ENCODE assay signal across 8 cellular contexts in the genomic region with DNA sequence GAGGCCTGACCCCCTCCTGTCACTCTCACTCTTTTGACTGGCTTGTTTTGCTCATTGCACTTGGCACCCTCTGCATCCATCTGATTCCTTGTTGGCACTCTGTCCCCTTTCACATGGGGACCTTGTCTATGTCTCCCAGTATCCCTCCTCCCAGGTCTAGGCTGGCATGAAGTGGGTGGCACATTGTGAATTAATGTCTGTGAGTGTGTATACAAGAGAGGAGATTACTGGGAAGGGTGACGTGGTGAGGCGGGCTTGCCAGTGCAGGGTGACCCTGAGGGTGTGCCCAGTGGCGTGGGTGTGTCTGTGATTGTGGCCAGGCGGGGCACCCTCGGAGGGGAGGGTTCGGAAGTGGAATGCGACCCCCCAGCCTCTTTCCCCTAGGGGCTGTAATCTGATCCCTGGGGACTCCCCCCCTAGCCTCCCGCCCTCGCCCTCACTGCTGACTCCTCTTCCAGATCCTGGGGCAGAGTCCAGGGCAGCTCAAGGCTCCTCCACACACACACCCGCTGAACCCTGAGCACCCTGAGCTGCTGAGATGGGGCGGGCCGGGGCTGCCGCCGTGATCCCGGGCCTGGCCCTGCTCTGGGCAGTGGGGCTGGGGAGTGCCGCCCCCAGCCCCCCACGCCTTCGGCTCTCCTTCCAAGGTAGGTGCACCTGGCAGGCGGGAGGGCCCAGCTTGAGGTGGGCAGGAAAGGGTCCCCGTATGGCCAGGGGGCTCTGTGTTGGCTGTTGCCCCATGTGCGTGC. TPM values are rescaled to one million over a fixed set of nuclear protein-coding genes. Genes with fewer than 3 reads are reported as not detected.
A peak's percentile ranks its signal among the peaks of the same experiment; 100 is the strongest.
DNase-seq lines count a peak whose midpoint lies in the region.

A gene (plus strand): TSS at position 445 of the 749 bp plus-strand sequence. CDS start 94 bp downstream, at position 539.

- no peaks in the 10 kb centered on the region for H3K79me2 ChIP-seq in GM23248 (ENCODE audit: insufficient read depth)

- H3K27ac ChIP-seq in GM23248 (peak within 1 kb of the TSS; percentile 35; the same call in 1 of the 2 replicates), angular gyrus (ENCODE audit: low read depth, low read length) (peak within 1 kb of the TSS; percentile 100), skeletal muscle tissue (ENCODE audit: low read depth, low read length) (peak within 1 kb of the TSS; percentile 79)

- H3K4me1 ChIP-seq in GM23248 (ENCODE audit: insufficient read depth): peaks cover 42% of the 10 kb centered on the region
- H3K4me1 ChIP-seq in skeletal muscle tissue (ENCODE audit: control insufficient read depth in 3 of 3, insufficient read depth in 3 of 3, low read length in 3 of 3): peaks cover 68 to 82% (median 70%) of the 10 kb centered on the region in 3 donors

- H3K4me3 ChIP-seq in GM23248 (peak within 1 kb of the TSS; percentile 43; the same call in 1 of the 2 replicates), skeletal muscle tissue (ENCODE audit: low read length in 3 of 3) (peak within 1 kb of the TSS; percentile 74 to 87 (median 76))

- H3K4me2 ChIP-seq in GM23248 (ENCODE audit: unreplicated experiment): peak within 1 kb of the TSS; percentile 58

- 8 to 9% methylated on average over 18 to 21 of the region's 21 CpGs for WGBS in GM23248 (ENCODE audit: low coverage in 1 of 2, low lambda C conversion rate in 2 of 2, missing lambda C conversion rate in 2 of 2), 2 experiments

- no peaks in the 10 kb centered on the region for H3K27me3 ChIP-seq in GM23248 (replicated peaks; ENCODE audit: insufficient read depth)
- H3K27me3 ChIP-seq in skeletal muscle tissue (ENCODE audit: control insufficient read depth in 3 of 3, insufficient read depth in 3 of 3, low read length in 3 of 3): no peaks in the 10 kb centered on the region

- H3K9ac ChIP-seq in GM23248 (peak within 1 kb of the TSS; percentile 36; the same call in 1 of the 2 replicates), skeletal muscle tissue (ENCODE audit: low read depth in 1 of 3, low read length in 3 of 3) (peak within 1 kb of the TSS; percentile 83 to 90 (median 86))

- in situ Hi-C loops in GM23248 (cut with MboI): no loop called here

- peak; percentile 74 for DNase-seq in GM23248
- DNase-seq in hypothalamus (lab: John Stamatoyannopoulos, UW): peak in 30 of 51 donors; percentile 24 to 78 (median 48)
- DNase-seq in NCI-H1930 (lab: John Stamatoyannopoulos, UW): no peak
- DNase-seq in dermis blood vessel endothelial cell: no peak
- DNase-seq in NCI-H146 treated with DMSO at 0.1 percent for 48 hours (lab: John Stamatoyannopoulos, UW; ENCODE audit: unreplicated experiment): no peak
- no peak for DNase-seq in cerebellar nuclear complex (lab: John Stamatoyannopoulos, UW)

- no peaks in the 10 kb centered on the region for H3K9me3 ChIP-seq in GM23248 (ENCODE audit: low read depth)
- H3K9me3 ChIP-seq in skeletal muscle tissue (ENCODE audit: control insufficient read depth in 3 of 3, low read length in 3 of 3): no peaks in the 10 kb centered on the region

- H4K20me1 ChIP-seq in GM23248 (ENCODE audit: insufficient read depth): no peaks in the 10 kb centered on the region

- no peak within 1 kb of the TSS for H2AFZ ChIP-seq in GM23248

- H3K36me3 ChIP-seq in GM23248 (ENCODE audit: low read depth) (no peaks in the 10 kb centered on the region), skeletal muscle tissue (ENCODE audit: control insufficient read depth in 3 of 3, insufficient read depth in 3 of 3, low read length in 3 of 3) (no peaks in the 10 kb centered on the region)

- peaks cover 13% of the 10 kb centered on the region; the same call in 1 of the 2 replicates for H3F3A ChIP-seq in GM23248 (ENCODE audit: insufficient read depth)

- no peaks in the 10 kb centered on the region for H3K9me2 ChIP-seq in GM23248 (ENCODE audit: insufficient read depth)

RNA-seq across cellular contexts. Expression of the gene that starts here (rescaled TPM):
- total RNA-seq in GM23248 (2014; rRNA removed; shearing (Covaris generic)): 8.8 and 13.3 TPM in 2 replicates
- 7.6 and 8.4 TPM in 2 replicates for polyA plus RNA-seq in GM23248 (2016; fragmentation: Nextera tagmentation; extraction: Ambion mirVana)
- total RNA-seq in skeletal muscle tissue (19.8 TPM), dermis blood vessel endothelial cell (0.51 and 1.4 TPM in 2 replicates)

Comparison
In these comparisons a context has a peak if more than half of its experiments do, and no peak if none do; other contexts are left out.
1. DNase-seq: peak in GM23248 (single experiment) and hypothalamus (30 of 51); none in NCI-H1930 (0 of 2), dermis blood vessel endothelial cell (single experiment), NCI-H146 treated with DMSO at 0.1 percent for 48 hours (single experiment) and cerebellar nuclear complex (0 of 2).
2. H3K27ac ChIP-seq: peak in every context shown above with its lines; median percentile 100 in angular gyrus; 79 in skeletal muscle tissue; 35 in GM23248.